Comparison of ENCODE assay signal across 1 cellular context in the genomic region with DNA sequence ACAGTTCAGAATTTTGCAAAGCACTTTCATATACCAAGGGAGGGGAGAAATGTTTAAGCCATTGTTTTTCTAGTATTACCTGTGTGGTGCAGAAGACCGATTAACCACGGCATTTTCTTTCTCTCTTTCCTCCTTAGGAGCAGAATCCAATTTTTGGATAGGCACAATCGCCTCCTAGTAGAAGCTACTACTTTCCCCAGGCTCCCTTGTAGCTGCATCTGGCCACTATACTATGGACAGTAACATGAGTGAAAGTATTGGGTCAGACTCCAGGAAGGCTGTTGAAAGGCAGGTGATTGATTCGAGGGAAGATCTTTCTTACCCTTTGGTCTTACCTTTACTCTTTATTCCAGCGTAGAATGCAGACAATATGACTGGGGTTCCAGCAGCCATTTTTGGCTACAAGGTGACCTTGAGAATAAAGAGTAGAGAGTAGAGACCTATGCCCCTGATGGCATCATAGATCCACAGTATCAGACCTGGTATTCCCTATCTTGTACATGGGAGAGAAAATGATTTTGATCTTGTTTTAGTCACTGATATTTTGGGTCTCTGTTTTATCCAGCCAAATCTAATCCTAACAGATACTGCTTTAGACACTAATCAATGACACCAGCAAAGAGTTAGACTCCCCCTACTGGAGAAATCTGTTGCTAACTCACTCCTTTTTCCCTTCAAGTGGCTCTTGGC.
TF ChIP-seq lines count a peak whose summit lies in the region.

No MANE protein-coding gene starts in this region.

TF ChIP-seq in K562, 482 proteins besides CTCF, POLR2A, EP300 and RAD21 (continued from another document):
- peak; percentile 35; the same call in 1 of the 2 replicates for TF ChIP-seq ARID3A (IDR thresholded peaks at IDR 0.05; ENCODE audit: borderline replicate concordance, low read depth, low read length)
- TF ChIP-seq SMC3 (conservative IDR thresholded peaks at IDR 0.05; ENCODE audit: insufficient read depth, low read depth, low read length): 0 out of 2 replicates have a peak, but pooled peaks have one; percentile 23
- TF ChIP-seq BCLAF1 (IDR thresholded peaks at IDR 0.05; ENCODE audit: borderline replicate concordance in 1 of 2, control insufficient read depth in 1 of 2, low read depth in 2 of 2, low read length in 1 of 2): no peak
- TF ChIP-seq YY1 (IDR thresholded peaks at IDR 0.05; ENCODE audit: borderline replicate concordance in 1 of 3, control insufficient read depth in 1 of 3, extremely low read depth in 1 of 3, insufficient read depth in 3 of 3, insufficient read length in 1 of 3, insufficient replicate concordance in 2 of 3, low read depth in 1 of 3, low read length in 2 of 3): peak in 1 of 3 experiments; percentile 25
- TF ChIP-seq ZNF592 (IDR thresholded peaks at IDR 0.05): 0 out of 2 replicates have a peak, but pooled peaks have one; percentile 35
- no peak for TF ChIP-seq ZNF507 (tag; conservative IDR thresholded peaks at IDR 0.05)
- TF ChIP-seq DACH1 (IDR thresholded peaks at IDR 0.05; ENCODE audit: partially characterized antibody): peak; percentile 43
- peak; percentile 49; the same call in 1 of the 2 replicates for TF ChIP-seq HDAC8 (tag; IDR thresholded peaks at IDR 0.05)
- no peak for TF ChIP-seq MCM5 (IDR thresholded peaks at IDR 0.05; ENCODE audit: low read depth)
- TF ChIP-seq ESRRA (IDR thresholded peaks at IDR 0.05; ENCODE audit: borderline replicate concordance, low read depth): peak; percentile 97
- TF ChIP-seq PRDM10 (IDR thresholded peaks at IDR 0.05; ENCODE audit: partially characterized antibody): no peak
- 0 out of 4 replicates have a peak, but pooled peaks of 1 of the 2 experiments have one; percentile 28 for TF ChIP-seq TRIM24 (IDR thresholded peaks at IDR 0.05)
